23 cellular contexts compared by ENCODE assay signal in genomic region chr6:17629824-17630510, GRCh38. TPM values are rescaled to one million over a fixed set of nuclear protein-coding genes. Genes with fewer than 3 reads are reported as not detected.
A peak's percentile ranks its signal among the peaks of the same experiment; 100 is the strongest.
DNase-seq lines count a peak whose midpoint lies in the region; ATAC-seq and TF ChIP-seq lines count a peak whose summit lies in the region.
"Had no signal": no experiment of that assay in that cellular context is flagged by ENCODE, and none has a peak within 500 bp of the region (broad histone marks: within the 10 kb centered on the region; RNA-seq: fewer than 3 reads in every experiment).

No MANE protein-coding gene starts in this region.

- H3K79me2 ChIP-seq in OCI-LY7 (ENCODE audit: insufficient read depth, low read depth, low read length) = peaks cover 84% of the 10 kb centered on the region

- H3K9me3 ChIP-seq in OCI-LY7 (ENCODE audit: low read length) (no peaks in the 10 kb centered on the region), right atrium auricular region (no peaks in the 10 kb centered on the region)
- H3K9me3 ChIP-seq: BLaER1 treated with 17β-estradiol and CSF1 and Interleukin-3, amounts not matched to agents 10 nM and 100 nM; MG63; ovary had no signal

- no peak overlapping the region for H2AFZ ChIP-seq in OCI-LY7 (ENCODE audit: low read length)

- H3K4me3 ChIP-seq in OCI-LY7 (ENCODE audit: low read depth, low read length, poor library complexity, severe bottlenecking) = no peak overlapping the region
- no peak overlapping the region for H3K4me3 ChIP-seq in right atrium auricular region
- H3K4me3 ChIP-seq: BLaER1 treated with 17β-estradiol and CSF1 and Interleukin-3, amounts not matched to agents 10 nM and 100 nM; GM12878; MG63; ovary had no signal

- H3K36me3 ChIP-seq in OCI-LY7 (ENCODE audit: insufficient read depth, low read length) (peaks cover 99% of the 10 kb centered on the region), right atrium auricular region (peaks cover 26% of the 10 kb centered on the region)
- H3K36me3 ChIP-seq: ovary had no signal

- no peak overlapping the region for H3K4me3 Mint-ChIP-seq in activated T-cell treated with anti-CD3 and anti-CD28 coated beads, Interleukin-2, amount 50 U/mL, for 24 hours
- no peak overlapping the region for H3K4me3 Mint-ChIP-seq in stimulated activated effector memory CD8-positive, alpha-beta T cell treated with anti-CD3 and anti-CD28 coated beads, Interleukin-12 subunit alpha, Interleukin-12 subunit beta, amount 100 ng/mL, for 72 hours
- H3K4me3 Mint-ChIP-seq: activated CD8-positive, alpha-beta T cell treated with anti-CD3 and anti-CD28 coated beads, Interleukin-2, amount 10 ng/mL, durations not matched to agents 7 days and 5 days; activated T-helper 1 cell treated with anti-CD3 and anti-CD28 coated beads, Interleukin-12 subunit alpha, Interleukin-12 subunit beta, Interleukin-2, Interleukin-4 antibody, amounts not matched to agents 30 ng/mL and 10 ng/mL and 1 ng/mL, durations not matched to agents 14 hours and 24 hours and 36 hours had no signal

- peak overlapping the region; percentile 20 for H3K27ac ChIP-seq in OCI-LY7 (ENCODE audit: low read depth, low read length, poor library complexity, severe bottlenecking)
- H3K27ac ChIP-seq in right atrium auricular region = no peak overlapping the region
- H3K27ac ChIP-seq: BLaER1 treated with 17β-estradiol and CSF1 and Interleukin-3, amounts not matched to agents 10 nM and 100 nM; ovary; WERI-Rb-1 had no signal

- H3K4me2 ChIP-seq in OCI-LY7 (ENCODE audit: low read length) = no peak overlapping the region
- H3K4me2 ChIP-seq: BLaER1 treated with 17β-estradiol and CSF1 and Interleukin-3, amounts not matched to agents 10 nM and 100 nM had no signal

- H3K27me3 ChIP-seq in right atrium auricular region = no peaks in the 10 kb centered on the region
- H3K27me3 ChIP-seq: BLaER1 treated with 17β-estradiol and CSF1 and Interleukin-3, amounts not matched to agents 10 nM and 100 nM; MG63; ovary had no signal

- DNase-seq in activated T-cell treated with anti-CD3 and anti-CD28 coated beads, Interleukin-2, amount 50 U/mL, for 24 hours = no peak
- DNase-seq in activated T-cell treated with anti-CD3 and anti-CD28 coated beads for 4 hours = no peak
- no peak for DNase-seq in OCI-LY7 (ENCODE audit: low spot score)
- no peak for DNase-seq in left lobe of liver (ENCODE audit: low spot score)
- DNase-seq in stimulated activated effector memory CD8-positive, alpha-beta T cell treated with anti-CD3 and anti-CD28 coated beads, Interleukin-12 subunit alpha, Interleukin-12 subunit beta, amount 100 ng/mL, for 72 hours (ENCODE audit: low spot score in 2 of 2) = no peak
- no peak for DNase-seq in right atrium auricular region (ENCODE audit: low spot score)
- DNase-seq in activated CD8-positive, alpha-beta memory T cell treated with anti-CD3 and anti-CD28 coated beads for 24 hours = no peak
- no peak for DNase-seq in NOMO-1 treated with dmso at 0.1 percent for 144 hours (lab: John Stamatoyannopoulos, UW; ENCODE audit: unreplicated experiment)
- DNase-seq: activated CD8-positive, alpha-beta T cell treated with anti-CD3 and anti-CD28 coated beads, Interleukin-2, amount 10 ng/mL, durations not matched to agents 7 days and 5 days; central memory CD4-positive, alpha-beta T cell; DMS53; effector memory CD4-positive, alpha-beta T cell; H7; NCI-H146; NCI-H2171 treated with DMSO at 0.1 percent for 48 hours; NCI-H748 treated with DMSO at 0.1 percent for 48 hours; ovary; stimulated activated CD4-positive, alpha-beta T cell treated with anti-CD3 and anti-CD28 coated beads, Interleukin-1b, Interleukin-23, amount 100 ng/mL, for 48 hours; WERI-Rb-1 had no signal

- peaks cover 45% of the 10 kb centered on the region for H3K4me1 Mint-ChIP-seq in activated T-cell treated with anti-CD3 and anti-CD28 coated beads, Interleukin-2, amount 50 U/mL, for 24 hours (ENCODE audit: low read depth)
- peaks cover 32% of the 10 kb centered on the region for H3K4me1 Mint-ChIP-seq in stimulated activated effector memory CD8-positive, alpha-beta T cell treated with anti-CD3 and anti-CD28 coated beads, Interleukin-12 subunit alpha, Interleukin-12 subunit beta, amount 100 ng/mL, for 72 hours

- peaks cover 30% of the 10 kb centered on the region for H4K20me1 ChIP-seq in OCI-LY7 (ENCODE audit: insufficient read depth, low read length)

- CTCF ChIA-PET in OCI-LY7 (lab: Charles Lee; ENCODE audit: unreplicated experiment) = no interaction called here

- BruUV-seq in OCI-LY7 (replicated peaks; lab: Mats Ljungman, UMichigan) = no TSS peak

- H3K27ac Mint-ChIP-seq in activated T-cell treated with anti-CD3 and anti-CD28 coated beads, Interleukin-2, amount 50 U/mL, for 24 hours = peak overlapping the region; percentile 58
- peak overlapping the region; percentile 85 for H3K27ac Mint-ChIP-seq in stimulated activated effector memory CD8-positive, alpha-beta T cell treated with anti-CD3 and anti-CD28 coated beads, Interleukin-12 subunit alpha, Interleukin-12 subunit beta, amount 100 ng/mL, for 72 hours
- H3K27ac Mint-ChIP-seq: activated CD8-positive, alpha-beta T cell treated with anti-CD3 and anti-CD28 coated beads, Interleukin-2, amount 10 ng/mL, durations not matched to agents 7 days and 5 days had no signal

- TF ChIP-seq CTCF in OCI-LY7 (conservative IDR thresholded peaks at IDR 0.05; ENCODE audit: low read length) = no peak
- TF ChIP-seq CTCF in right atrium auricular region (IDR thresholded peaks at IDR 0.05) = no peak

- peak; percentile 49 for ATAC-seq in left lobe of liver
- no peak for ATAC-seq in stimulated activated effector memory CD8-positive, alpha-beta T cell treated with anti-CD3 and anti-CD28 coated beads, Interleukin-12 subunit alpha, Interleukin-12 subunit beta, amount 100 ng/mL, for 72 hours
- ATAC-seq: activated CD8-positive, alpha-beta T cell treated with anti-CD3 and anti-CD28 coated beads, Interleukin-2, amount 10 ng/mL, durations not matched to agents 7 days and 5 days; GM12878 had no signal

- H3K9me3 Mint-ChIP-seq in activated T-cell treated with anti-CD3 and anti-CD28 coated beads, Interleukin-2, amount 50 U/mL, for 24 hours = no peaks in the 10 kb centered on the region
- no peaks in the 10 kb centered on the region for H3K9me3 Mint-ChIP-seq in stimulated activated effector memory CD8-positive, alpha-beta T cell treated with anti-CD3 and anti-CD28 coated beads, Interleukin-12 subunit alpha, Interleukin-12 subunit beta, amount 100 ng/mL, for 72 hours
- H3K9me3 Mint-ChIP-seq: activated T-helper 1 cell treated with anti-CD3 and anti-CD28 coated beads, Interleukin-12 subunit alpha, Interleukin-12 subunit beta, Interleukin-2, Interleukin-4 antibody, amounts not matched to agents 30 ng/mL and 10 ng/mL and 1 ng/mL, durations not matched to agents 14 hours and 24 hours and 36 hours had no signal

- H3K4me1 ChIP-seq in OCI-LY7 (ENCODE audit: insufficient read depth, low read length, poor library complexity, severe bottlenecking) = peaks cover 19% of the 10 kb centered on the region
- peaks cover 0 to 21% of the 10 kb centered on the region in 2 donors for H3K4me1 ChIP-seq in right atrium auricular region

- H3K36me3 Mint-ChIP-seq in activated T-cell treated with anti-CD3 and anti-CD28 coated beads, Interleukin-2, amount 50 U/mL, for 24 hours (ENCODE audit: low read depth) = peaks cover 93% of the 10 kb centered on the region
- H3K36me3 Mint-ChIP-seq in stimulated activated effector memory CD8-positive, alpha-beta T cell treated with anti-CD3 and anti-CD28 coated beads, Interleukin-12 subunit alpha, Interleukin-12 subunit beta, amount 100 ng/mL, for 72 hours = peaks cover 100% of the 10 kb centered on the region

- POLR2A ChIA-PET in OCI-LY7 (lab: Charles Lee) = interaction anchor here (0.6 to 1.4 kb wide), 4 partner anchors 19 to 70 kb away, joined by 3 to 10 read pairs (median 4); no protein-coding TSS in a partner anchor

- intact Hi-C loops in OCI-LY7 (cut with micrococcal nuclease; ENCODE audit: unreplicated experiment) = no loop called here

- no peaks in the 10 kb centered on the region for H3K9me2 ChIP-seq in OCI-LY7 (ENCODE audit: insufficient read depth, low read length)

- no peaks in the 10 kb centered on the region for H3K27me3 Mint-ChIP-seq in activated T-cell treated with anti-CD3 and anti-CD28 coated beads, Interleukin-2, amount 50 U/mL, for 24 hours

RNA-seq across cellular contexts. Expression of gene FAM8A1, which starts 29.9 kb away (rescaled TPM):
- 6.5 and 7.1 TPM in 2 replicates for total RNA-seq in OCI-LY7 (2014; rRNA removed; shearing (Covaris generic))
- 11.8 and 12.4 TPM in 2 replicates for total RNA-seq in OCI-LY7 (2022)
- total RNA-seq in left lobe of liver = 42.0 TPM
- 10 to 100 TPM; 19.3 to 21.0 TPM for total RNA-seq in right atrium auricular region
